1 cellular context compared by ENCODE assay signal in the genomic region with DNA sequence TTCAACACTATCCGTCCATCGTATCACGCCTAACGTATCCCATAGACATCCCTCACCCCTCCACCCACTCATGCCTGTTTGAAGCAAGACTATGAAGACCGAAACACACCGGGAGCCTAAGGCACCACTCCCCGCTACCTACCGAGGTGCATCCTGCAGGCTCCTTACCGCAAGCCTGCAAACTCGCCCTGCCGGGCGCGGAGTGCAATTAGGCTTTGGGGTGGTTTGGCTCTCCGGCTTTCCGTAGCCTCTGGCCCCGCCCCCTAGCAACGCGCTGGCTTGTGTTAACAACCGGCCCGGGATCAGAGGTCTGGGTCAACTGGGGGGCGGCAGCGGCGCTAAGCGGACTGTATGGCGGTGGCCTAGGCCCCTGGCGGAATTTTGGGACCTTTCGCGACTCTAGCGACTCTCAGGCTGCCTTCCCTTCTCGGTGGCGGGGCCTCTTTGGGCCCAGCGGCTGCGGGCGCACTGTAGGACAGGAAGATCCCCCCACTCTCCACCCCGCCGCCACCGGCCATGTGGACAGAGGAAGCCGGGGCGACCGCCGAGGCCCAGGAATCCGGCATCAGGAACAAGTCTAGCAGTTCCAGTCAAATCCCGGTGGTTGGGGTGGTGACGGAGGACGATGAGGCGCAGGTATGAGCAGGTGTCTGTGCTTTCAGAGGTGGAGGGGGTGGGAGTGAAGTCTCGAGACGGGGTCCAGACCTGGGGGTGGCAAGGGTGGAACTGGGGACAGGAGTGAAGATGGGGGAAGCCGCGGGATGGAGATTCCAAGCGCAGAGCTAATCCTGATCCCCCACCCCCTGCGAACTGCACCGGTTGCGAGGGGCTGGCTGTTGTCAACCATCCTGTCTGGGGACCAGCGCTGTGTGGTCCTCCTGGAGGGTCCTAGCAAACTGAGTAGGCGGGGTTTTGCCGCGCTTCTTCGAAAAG.
A peak's percentile ranks its signal among the peaks of the same experiment; 100 is the strongest.
TF ChIP-seq lines count a peak whose summit lies in the region.

TSS of gene CFAP69 (plus strand) at position 266 of the 933 bp plus-strand sequence. CDS start at position 517, 251 bp downstream.

TF ChIP-seq in GM12878, 131 proteins besides CTCF, POLR2A, EP300 and RAD21 (continued from another document and continues in another):
- TF ChIP-seq USF2 (IDR thresholded peaks at IDR 0.05; ENCODE audit: borderline replicate concordance, low read depth, low read length) (no peak), MTA2 (IDR thresholded peaks at IDR 0.05; ENCODE audit: low read depth) (peak; percentile 57), KLF5 (IDR thresholded peaks at IDR 0.05; ENCODE audit: partially characterized antibody) (no peak), ZNF622 (IDR thresholded peaks at IDR 0.05) (no peak), RELA (IDR thresholded peaks at IDR 0.05; ENCODE audit: borderline replicate concordance, partially characterized antibody) (peak; percentile 31), TAF1 (IDR thresholded peaks at IDR 0.05; ENCODE audit: borderline replicate concordance, low read depth, low read length) (0 out of 2 replicates have a peak, but pooled peaks have one; percentile 23), CBX5 (IDR thresholded peaks at IDR 0.05; ENCODE audit: low read depth) (peak; percentile 63; the same call in 1 of the 2 replicates), EED (IDR thresholded peaks at IDR 0.05; ENCODE audit: low read depth) (no peak; the same call in 1 of the 2 replicates), MEF2A (IDR thresholded peaks at IDR 0.05; ENCODE audit: insufficient read depth, low read depth, low read length) (no peak), ESRRA (IDR thresholded peaks at IDR 0.05; ENCODE audit: low read length) (peak; percentile 65; the same call in 1 of the 2 replicates), ELK1 (IDR thresholded peaks at IDR 0.05; ENCODE audit: low read depth, low read length) (no peak), ATF7 (IDR thresholded peaks at IDR 0.05; ENCODE audit: low read depth) (peak; percentile 40; the same call in 1 of the 2 replicates), IRF3 (IDR thresholded peaks at IDR 0.05) (no peak), SMAD1 (IDR thresholded peaks at IDR 0.05; ENCODE audit: low read depth, partially characterized antibody) (peak; percentile 31), SIN3A (IDR thresholded peaks at IDR 0.05; ENCODE audit: low read depth, low read length) (peak; percentile 98), FOXK2 (IDR thresholded peaks at IDR 0.05) (no peak), CUX1 (IDR thresholded peaks at IDR 0.05; ENCODE audit: insufficient replicate concordance, low read depth, low read length) (no peak), ZBTB4 (CRISPR knock-in tag; IDR thresholded peaks at IDR 0.05) (no peak), CHD2 (IDR thresholded peaks at IDR 0.05; ENCODE audit: borderline replicate concordance, low read depth, low read length) (0 out of 2 replicates have a peak, but pooled peaks have one; percentile 33), JUND (IDR thresholded peaks at IDR 0.05; ENCODE audit: low read depth, low read length) (no peak), BACH1 (IDR thresholded peaks at IDR 0.05; ENCODE audit: borderline replicate concordance) (peak; percentile 63; the same call in 1 of the 2 replicates), ZSCAN29 (IDR thresholded peaks at IDR 0.05) (peak; percentile 79), RELB (IDR thresholded peaks at IDR 0.05; ENCODE audit: low read depth) (peak; percentile 68; the same call in 1 of the 2 replicates), ZNF217 (IDR thresholded peaks at IDR 0.05) (peak; percentile 33; the same call in 1 of the 2 replicates), CHD1 (IDR thresholded peaks at IDR 0.05; ENCODE audit: low read depth, low read length) (no peak), ETV6 (conservative IDR thresholded peaks at IDR 0.05 in 1 of 2, IDR thresholded peaks at IDR 0.05 in 1 of 2; ENCODE audit: borderline replicate concordance in 1 of 2, low read depth in 1 of 2) (no peak), NR2F1 (conservative IDR thresholded peaks at IDR 0.05) (peak; percentile 99), ZNF687 (IDR thresholded peaks at IDR 0.05) (no peak; the same call in 1 of the 2 replicates), IKZF1 (conservative IDR thresholded peaks at IDR 0.05) (peak; percentile 86), CEBPB (IDR thresholded peaks at IDR 0.05; ENCODE audit: borderline replicate concordance in 1 of 2, low read depth in 2 of 2, low read length in 2 of 2) (no peak)
- TF ChIP-seq, protein P1, sequence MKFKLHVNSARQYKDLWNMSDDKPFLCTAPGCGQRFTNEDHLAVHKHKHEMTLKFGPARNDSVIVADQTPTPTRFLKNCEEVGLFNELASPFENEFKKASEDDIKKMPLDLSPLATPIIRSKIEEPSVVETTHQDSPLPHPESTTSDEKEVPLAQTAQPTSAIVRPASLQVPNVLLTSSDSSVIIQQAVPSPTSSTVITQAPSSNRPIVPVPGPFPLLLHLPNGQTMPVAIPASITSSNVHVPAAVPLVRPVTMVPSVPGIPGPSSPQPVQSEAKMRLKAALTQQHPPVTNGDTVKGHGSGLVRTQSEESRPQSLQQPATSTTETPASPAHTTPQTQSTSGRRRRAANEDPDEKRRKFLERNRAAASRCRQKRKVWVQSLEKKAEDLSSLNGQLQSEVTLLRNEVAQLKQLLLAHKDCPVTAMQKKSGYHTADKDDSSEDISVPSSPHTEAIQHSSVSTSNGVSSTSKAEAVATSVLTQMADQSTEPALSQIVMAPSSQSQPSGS (IDR thresholded peaks at IDR 0.05; ENCODE audit: low read length) = no peak
